16 cellular contexts compared by ENCODE assay signal in genomic region chr1:22848374-22848773, GRCh38.
DNase-seq lines count a peak whose midpoint lies in the region; ATAC-seq and TF ChIP-seq lines count a peak whose summit lies in the region.
"Had no signal": no experiment of that assay in that cellular context is flagged by ENCODE, and none has a peak within 500 bp of the region (broad histone marks: within the 10 kb centered on the region; RNA-seq: fewer than 3 reads in every experiment).

No MANE protein-coding gene starts in this region.

- no peak for DNase-seq in cardiac muscle cell (ENCODE audit: low read depth in 1 of 2, low spot score in 1 of 2)
- no peak for DNase-seq in left ventricle myocardium superior
- peak; percentile 37 for DNase-seq in astrocyte of the spinal cord (ENCODE audit: low read depth, low spot score)
- peak; percentile 29 for DNase-seq in iris pigment epithelial cell (ENCODE audit: low read depth)
- no peak for DNase-seq in OCI-M2 (lab: John Stamatoyannopoulos, UW; ENCODE audit: unreplicated experiment)
- DNase-seq: BE2C; CD4-positive, CD25-positive, alpha-beta regulatory T cell; COR-L47; NCI-H1436 treated with DMSO at 0.1 percent for 48 hours; NCI-H2029; NCI-H345; NCI-H526 treated with DMSO at 0.1 percent for 48 hours had no signal

- H3K9me3 ChIP-seq in cardiac muscle cell (ENCODE audit: low read depth): no peaks in the 10 kb centered on the region
- H3K9me3 ChIP-seq: BE2C had no signal

- H3K27ac ChIP-seq in cardiac muscle cell: peak overlapping the region; percentile 63
- H3K27ac ChIP-seq: KMS-11 had no signal

- in situ Hi-C loops in astrocyte of the spinal cord (cut with HindIII; ENCODE audit: low sequenced_read_pairs): no loop called here

- no peaks in the 10 kb centered on the region for H3K27me3 ChIP-seq in cardiac muscle cell
- H3K27me3 ChIP-seq: BE2C had no signal

- no peak overlapping the region for H3K4me3 ChIP-seq in cardiac muscle cell
- H3K4me3 ChIP-seq in astrocyte of the spinal cord (ENCODE audit: low read depth, low read length): no peak overlapping the region

- no peaks in the 10 kb centered on the region for H3K36me3 ChIP-seq in cardiac muscle cell
- H3K36me3 ChIP-seq: BE2C had no signal

- H3K4me1 ChIP-seq in cardiac muscle cell (ENCODE audit: low read depth): peaks cover 47% of the 10 kb centered on the region
- H3K4me1 ChIP-seq: BE2C had no signal

- intact Hi-C loops in left ventricle myocardium superior (cut with micrococcal nuclease): no loop called here

- ATAC-seq in left ventricle myocardium superior: no peak
- no peak for ATAC-seq in HG03159 (IDR thresholded peaks at IDR 0.05; ENCODE audit: unreplicated experiment)
- no peak for ATAC-seq in HG03571 (IDR thresholded peaks at IDR 0.05; ENCODE audit: unreplicated experiment)
- no peak for ATAC-seq in HG02938 (IDR thresholded peaks at IDR 0.05; ENCODE audit: unreplicated experiment)

- TF ChIP-seq CTCF in cardiac muscle cell (IDR thresholded peaks at IDR 0.05; ENCODE audit: low read depth, low read length) (no peak), astrocyte of the spinal cord (IDR thresholded peaks at IDR 0.05; ENCODE audit: low read depth, low read length) (no peak)

Comparison
In these comparisons a context has a peak if more than half of its experiments do, and no peak if none do; other contexts are left out.
1. DNase-seq: peak in astrocyte of the spinal cord (single experiment) and iris pigment epithelial cell (single experiment); none in cardiac muscle cell (0 of 2), left ventricle myocardium superior (single experiment) and OCI-M2 (single experiment).